ENCODE assay signal across 1 cellular context in genomic region chr16:75062944-75063444, GRCh38.
TF ChIP-seq lines count a peak whose summit lies in the region.

No MANE protein-coding gene starts in this region.

TF ChIP-seq in GM23338, 12 proteins besides CTCF, POLR2A, EP300 and RAD21 (continued from another document):
- no peak for TF ChIP-seq JUNB (IDR thresholded peaks at IDR 0.05; ENCODE audit: unreplicated experiment)
- TF ChIP-seq EZH2 (IDR thresholded peaks at IDR 0.05; ENCODE audit: low read depth, unreplicated experiment) = no peak
- no peak for TF ChIP-seq EZH2phosphoT487 (IDR thresholded peaks at IDR 0.05; ENCODE audit: unreplicated experiment)
- no peak for TF ChIP-seq CREB1 (CRISPR knock-in tag; IDR thresholded peaks at IDR 0.05; ENCODE audit: low read depth)
